ENCODE assay signal across 8 cellular contexts in genomic region chr17:61927211-61928100, GRCh38. TPM values are rescaled to one million over a fixed set of nuclear protein-coding genes. Genes with fewer than 3 reads are reported as not detected.
DNase-seq lines count a peak whose midpoint lies in the region; TF ChIP-seq lines count a peak whose summit lies in the region.

INTS2 (minus strand) TSS chr17:61927982; CDS start chr17:61926644, 1,338 bp downstream.

- no peaks in the 10 kb centered on the region for H3K9me3 ChIP-seq in SJSA1 (replicated peaks)

- H3K4me1 ChIP-seq in SJSA1 (replicated peaks) = peaks cover 13% of the 10 kb centered on the region

- peak within 1 kb of the TSS; percentile 54 for H3K27ac ChIP-seq in SJSA1
- H3K27ac ChIP-seq in substantia nigra (ENCODE audit: low read depth, low read length, poor library complexity, severe bottlenecking) = peak within 1 kb of the TSS; percentile 66

- H3K36me3 ChIP-seq in SJSA1 = peaks cover 22% of the 10 kb centered on the region

- peak within 1 kb of the TSS; percentile 63 for H3K4me3 ChIP-seq in SJSA1

- POLR2A ChIA-PET in HEK293T (lab: Yijun Ruan, JAX) = interaction anchor here (0.6 to 1.8 kb wide), 10 partner anchors 10 to 1769 kb away, joined by 3 to 9 read pairs (median 3); no protein-coding TSS in a partner anchor

- H3K27me3 ChIP-seq in SJSA1 (replicated peaks) = no peaks in the 10 kb centered on the region; the same call in 1 of the 2 replicates

- peak; percentile 97 for DNase-seq in ELR (ENCODE audit: low read depth)
- peak; percentile 95 for DNase-seq in HEK293T (ENCODE audit: extremely low spot score)
- DNase-seq in MV-4-11 (lab: John Stamatoyannopoulos, UW) = peak; percentile 90
- DNase-seq in SJSA1 (ENCODE audit: low read depth in 1 of 2, low spot score in 2 of 2) = peak; percentile 96 to 98
- DNase-seq in activated naive CD4-positive, alpha-beta T cell (lab: John Stamatoyannopoulos, UW) = peak; percentile 75 to 91 (median 90)
- peak; percentile 94 for DNase-seq in germinal center (ENCODE audit: low spot score)
- peak; percentile 78 for DNase-seq in non-pigmented ciliary epithelial cell (ENCODE audit: low read depth)
- peak; percentile 50 to 96 (median 89) for DNase-seq in substantia nigra (lab: John Stamatoyannopoulos, UW)

- CTCF ChIA-PET in HEK293T (lab: Yijun Ruan, JAX) = no interaction called here

TF ChIP-seq in HEK293T, 16 proteins besides CTCF, POLR2A, EP300 and RAD21:
- TF ChIP-seq ELF4 (IDR thresholded peaks at IDR 0.05) = peak; percentile 71
- TF ChIP-seq L3MBTL2 (conservative IDR thresholded peaks at IDR 0.05) = peak; percentile 32
- TF ChIP-seq FOXA1 (IDR thresholded peaks at IDR 0.05) = no peak
- TF ChIP-seq FOXK2 (IDR thresholded peaks at IDR 0.05) = no peak

RNA-seq across cellular contexts. Expression of gene INTS2, which starts in this region (rescaled TPM):
- 17.7 and 22.3 TPM in 2 replicates for total RNA-seq in SJSA1 (2014; rRNA removed; shearing (Covaris generic))

Comparison
In these comparisons a context has a peak if more than half of its experiments do, and no peak if none do; other contexts are left out.
1. Peak in every context shown above with its lines: DNase-seq, H3K4me3 ChIP-seq and H3K27ac ChIP-seq.